Comparison of ENCODE assay signal across 1 cellular context in the genomic region with DNA sequence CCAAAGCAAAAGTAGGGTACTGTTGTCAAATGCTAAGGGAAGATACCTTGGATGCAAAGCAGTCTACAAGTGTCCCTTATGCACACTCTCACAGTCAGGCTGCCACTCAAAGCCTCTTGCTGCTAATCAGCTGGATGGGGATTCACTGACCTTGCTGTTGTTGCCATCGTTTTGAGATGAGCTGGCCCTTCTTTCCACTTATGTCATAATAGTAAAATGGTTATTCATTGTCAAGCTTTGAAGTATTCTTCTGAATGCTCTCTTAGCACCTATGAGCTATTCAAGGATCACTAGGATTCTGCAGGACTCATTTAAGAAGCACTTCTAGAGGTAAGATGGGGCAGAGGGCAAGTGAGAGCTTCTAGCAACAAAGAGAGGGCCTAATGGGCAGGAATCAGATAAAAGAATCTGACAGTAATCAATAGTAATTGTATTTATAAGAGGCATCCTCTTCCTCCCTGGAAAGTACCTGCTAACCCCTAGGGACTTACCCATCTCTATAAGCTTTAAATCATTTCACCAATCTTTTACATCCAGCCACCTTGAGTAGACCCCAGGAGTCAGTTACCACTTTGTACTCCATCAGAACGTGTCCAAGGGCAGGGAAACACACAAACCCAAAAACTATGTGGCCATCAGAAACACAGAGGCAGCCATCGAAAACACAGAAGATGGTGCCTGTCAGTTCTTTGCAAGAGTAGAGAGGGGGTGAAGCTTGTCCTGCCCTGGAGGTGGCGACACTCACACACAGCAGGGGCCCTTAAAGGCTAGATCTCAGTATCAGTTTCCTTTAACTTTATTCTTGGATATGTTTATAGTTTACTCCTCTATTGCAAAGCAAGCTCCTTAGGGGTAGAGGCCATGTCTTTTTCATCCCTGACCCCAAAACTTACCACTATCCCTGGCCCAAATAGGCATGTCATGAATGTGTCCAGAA.
TF ChIP-seq lines count a peak whose summit lies in the region.

No MANE protein-coding gene starts in this region.

TF ChIP-seq in K562, 482 proteins besides CTCF, POLR2A, EP300 and RAD21 (continued from another document and continues in another):
- TF ChIP-seq YY1 (IDR thresholded peaks at IDR 0.05; ENCODE audit: borderline replicate concordance in 1 of 3, control insufficient read depth in 1 of 3, extremely low read depth in 1 of 3, insufficient read depth in 3 of 3, insufficient read length in 1 of 3, insufficient replicate concordance in 2 of 3, low read depth in 1 of 3, low read length in 2 of 3): peak in 1 of 3 experiments; percentile 59
- TF ChIP-seq, protein P1, sequence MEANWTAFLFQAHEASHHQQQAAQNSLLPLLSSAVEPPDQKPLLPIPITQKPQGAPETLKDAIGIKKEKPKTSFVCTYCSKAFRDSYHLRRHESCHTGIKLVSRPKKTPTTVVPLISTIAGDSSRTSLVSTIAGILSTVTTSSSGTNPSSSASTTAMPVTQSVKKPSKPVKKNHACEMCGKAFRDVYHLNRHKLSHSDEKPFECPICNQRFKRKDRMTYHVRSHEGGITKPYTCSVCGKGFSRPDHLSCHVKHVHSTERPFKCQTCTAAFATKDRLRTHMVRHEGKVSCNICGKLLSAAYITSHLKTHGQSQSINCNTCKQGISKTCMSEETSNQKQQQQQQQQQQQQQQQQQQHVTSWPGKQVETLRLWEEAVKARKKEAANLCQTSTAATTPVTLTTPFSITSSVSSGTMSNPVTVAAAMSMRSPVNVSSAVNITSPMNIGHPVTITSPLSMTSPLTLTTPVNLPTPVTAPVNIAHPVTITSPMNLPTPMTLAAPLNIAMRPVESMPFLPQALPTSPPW (CRISPR knock-in tag; IDR thresholded peaks at IDR 0.05): peak; percentile 32; the same call in 1 of the 2 replicates
- TF ChIP-seq, protein P2, sequence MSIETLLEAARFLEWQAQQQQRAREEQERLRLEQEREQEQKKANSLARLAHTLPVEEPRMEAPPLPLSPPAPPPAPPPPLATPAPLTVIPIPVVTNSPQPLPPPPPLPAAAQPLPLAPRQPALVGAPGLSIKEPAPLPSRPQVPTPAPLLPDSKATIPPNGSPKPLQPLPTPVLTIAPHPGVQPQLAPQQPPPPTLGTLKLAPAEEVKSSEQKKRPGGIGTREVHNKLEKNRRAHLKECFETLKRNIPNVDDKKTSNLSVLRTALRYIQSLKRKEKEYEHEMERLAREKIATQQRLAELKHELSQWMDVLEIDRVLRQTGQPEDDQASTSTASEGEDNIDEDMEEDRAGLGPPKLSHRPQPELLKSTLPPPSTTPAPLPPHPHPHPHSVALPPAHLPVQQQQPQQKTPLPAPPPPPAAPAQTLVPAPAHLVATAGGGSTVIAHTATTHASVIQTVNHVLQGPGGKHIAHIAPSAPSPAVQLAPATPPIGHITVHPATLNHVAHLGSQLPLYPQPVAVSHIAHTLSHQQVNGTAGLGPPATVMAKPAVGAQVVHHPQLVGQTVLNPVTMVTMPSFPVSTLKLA (conservative IDR thresholded peaks at IDR 0.05): peak in 1 of 2 experiments; percentile 22; a peak in 1 of 4 replicates
- TF ChIP-seq PHB (CRISPR knock-in tag; IDR thresholded peaks at IDR 0.05): no peak
- 0 out of 2 replicates have a peak, but pooled peaks have one; percentile 36 for TF ChIP-seq SMAD4 (CRISPR knock-in tag; conservative IDR thresholded peaks at IDR 0.05)
- no peak for TF ChIP-seq HMG20A (CRISPR knock-in tag; conservative IDR thresholded peaks at IDR 0.05)
- TF ChIP-seq, protein P3, sequence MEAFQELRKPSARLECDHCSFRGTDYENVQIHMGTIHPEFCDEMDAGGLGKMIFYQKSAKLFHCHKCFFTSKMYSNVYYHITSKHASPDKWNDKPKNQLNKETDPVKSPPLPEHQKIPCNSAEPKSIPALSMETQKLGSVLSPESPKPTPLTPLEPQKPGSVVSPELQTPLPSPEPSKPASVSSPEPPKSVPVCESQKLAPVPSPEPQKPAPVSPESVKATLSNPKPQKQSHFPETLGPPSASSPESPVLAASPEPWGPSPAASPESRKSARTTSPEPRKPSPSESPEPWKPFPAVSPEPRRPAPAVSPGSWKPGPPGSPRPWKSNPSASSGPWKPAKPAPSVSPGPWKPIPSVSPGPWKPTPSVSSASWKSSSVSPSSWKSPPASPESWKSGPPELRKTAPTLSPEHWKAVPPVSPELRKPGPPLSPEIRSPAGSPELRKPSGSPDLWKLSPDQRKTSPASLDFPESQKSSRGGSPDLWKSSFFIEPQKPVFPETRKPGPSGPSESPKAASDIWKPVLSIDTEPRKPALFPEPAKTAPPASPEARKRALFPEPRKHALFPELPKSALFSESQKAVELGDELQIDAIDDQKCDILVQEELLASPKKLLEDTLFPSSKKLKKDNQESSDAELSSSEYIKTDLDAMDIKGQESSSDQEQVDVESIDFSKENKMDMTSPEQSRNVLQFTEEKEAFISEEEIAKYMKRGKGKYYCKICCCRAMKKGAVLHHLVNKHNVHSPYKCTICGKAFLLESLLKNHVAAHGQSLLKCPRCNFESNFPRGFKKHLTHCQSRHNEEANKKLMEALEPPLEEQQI (IDR thresholded peaks at IDR 0.05): 0 out of 2 replicates have a peak, but pooled peaks have one; percentile 76
- no peak for TF ChIP-seq SRSF9 (IDR thresholded peaks at IDR 0.05; ENCODE audit: borderline replicate concordance, low read depth, low read length)
- TF ChIP-seq CC2D1A (IDR thresholded peaks at IDR 0.05): peak; percentile 84
- no peak for TF ChIP-seq ZNF76 (CRISPR knock-in tag; IDR thresholded peaks at IDR 0.05; ENCODE audit: borderline replicate concordance)
- TF ChIP-seq, protein P4, sequence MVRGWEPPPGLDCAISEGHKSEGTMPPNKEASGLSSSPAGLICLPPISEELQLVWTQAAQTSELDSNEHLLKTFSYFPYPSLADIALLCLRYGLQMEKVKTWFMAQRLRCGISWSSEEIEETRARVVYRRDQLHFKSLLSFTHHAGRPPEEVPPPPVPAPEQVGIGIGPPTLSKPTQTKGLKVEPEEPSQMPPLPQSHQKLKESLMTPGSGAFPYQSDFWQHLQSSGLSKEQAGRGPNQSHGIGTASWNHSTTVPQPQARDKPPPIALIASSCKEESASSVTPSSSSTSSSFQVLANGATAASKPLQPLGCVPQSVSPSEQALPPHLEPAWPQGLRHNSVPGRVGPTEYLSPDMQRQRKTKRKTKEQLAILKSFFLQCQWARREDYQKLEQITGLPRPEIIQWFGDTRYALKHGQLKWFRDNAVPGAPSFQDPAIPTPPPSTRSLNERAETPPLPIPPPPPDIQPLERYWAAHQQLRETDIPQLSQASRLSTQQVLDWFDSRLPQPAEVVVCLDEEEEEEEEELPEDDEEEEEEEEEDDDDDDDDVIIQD (CRISPR knock-in tag; IDR thresholded peaks at IDR 0.05): no peak
- TF ChIP-seq, protein P5, sequence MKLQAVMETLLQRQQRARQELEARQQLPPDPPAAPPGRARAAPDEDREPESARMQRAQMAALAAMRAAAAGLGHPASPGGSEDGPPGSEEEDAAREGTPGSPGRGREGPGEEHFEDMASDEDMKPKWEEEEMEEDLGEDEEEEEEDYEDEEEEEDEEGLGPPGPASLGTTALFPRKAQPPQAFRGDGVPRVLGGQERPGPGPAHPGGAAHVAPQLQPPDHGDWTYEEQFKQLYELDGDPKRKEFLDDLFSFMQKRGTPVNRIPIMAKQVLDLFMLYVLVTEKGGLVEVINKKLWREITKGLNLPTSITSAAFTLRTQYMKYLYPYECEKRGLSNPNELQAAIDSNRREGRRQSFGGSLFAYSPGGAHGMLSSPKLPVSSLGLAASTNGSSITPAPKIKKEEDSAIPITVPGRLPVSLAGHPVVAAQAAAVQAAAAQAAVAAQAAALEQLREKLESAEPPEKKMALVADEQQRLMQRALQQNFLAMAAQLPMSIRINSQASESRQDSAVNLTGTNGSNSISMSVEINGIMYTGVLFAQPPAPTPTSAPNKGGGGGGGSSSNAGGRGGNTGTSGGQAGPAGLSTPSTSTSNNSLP (IDR thresholded peaks at IDR 0.05; ENCODE audit: borderline replicate concordance, low read depth, low read length): peak; percentile 77; the same call in 1 of the 2 replicates
- TF ChIP-seq BRD9 (IDR thresholded peaks at IDR 0.05; ENCODE audit: low read depth, partially characterized antibody): peak; percentile 65
- 0 out of 2 replicates have a peak, but pooled peaks have one; percentile 2 for TF ChIP-seq MAFK (IDR thresholded peaks at IDR 0.05; ENCODE audit: low read length)
- TF ChIP-seq EP400 (IDR thresholded peaks at IDR 0.05): peak; percentile 16
- TF ChIP-seq, protein P6, sequence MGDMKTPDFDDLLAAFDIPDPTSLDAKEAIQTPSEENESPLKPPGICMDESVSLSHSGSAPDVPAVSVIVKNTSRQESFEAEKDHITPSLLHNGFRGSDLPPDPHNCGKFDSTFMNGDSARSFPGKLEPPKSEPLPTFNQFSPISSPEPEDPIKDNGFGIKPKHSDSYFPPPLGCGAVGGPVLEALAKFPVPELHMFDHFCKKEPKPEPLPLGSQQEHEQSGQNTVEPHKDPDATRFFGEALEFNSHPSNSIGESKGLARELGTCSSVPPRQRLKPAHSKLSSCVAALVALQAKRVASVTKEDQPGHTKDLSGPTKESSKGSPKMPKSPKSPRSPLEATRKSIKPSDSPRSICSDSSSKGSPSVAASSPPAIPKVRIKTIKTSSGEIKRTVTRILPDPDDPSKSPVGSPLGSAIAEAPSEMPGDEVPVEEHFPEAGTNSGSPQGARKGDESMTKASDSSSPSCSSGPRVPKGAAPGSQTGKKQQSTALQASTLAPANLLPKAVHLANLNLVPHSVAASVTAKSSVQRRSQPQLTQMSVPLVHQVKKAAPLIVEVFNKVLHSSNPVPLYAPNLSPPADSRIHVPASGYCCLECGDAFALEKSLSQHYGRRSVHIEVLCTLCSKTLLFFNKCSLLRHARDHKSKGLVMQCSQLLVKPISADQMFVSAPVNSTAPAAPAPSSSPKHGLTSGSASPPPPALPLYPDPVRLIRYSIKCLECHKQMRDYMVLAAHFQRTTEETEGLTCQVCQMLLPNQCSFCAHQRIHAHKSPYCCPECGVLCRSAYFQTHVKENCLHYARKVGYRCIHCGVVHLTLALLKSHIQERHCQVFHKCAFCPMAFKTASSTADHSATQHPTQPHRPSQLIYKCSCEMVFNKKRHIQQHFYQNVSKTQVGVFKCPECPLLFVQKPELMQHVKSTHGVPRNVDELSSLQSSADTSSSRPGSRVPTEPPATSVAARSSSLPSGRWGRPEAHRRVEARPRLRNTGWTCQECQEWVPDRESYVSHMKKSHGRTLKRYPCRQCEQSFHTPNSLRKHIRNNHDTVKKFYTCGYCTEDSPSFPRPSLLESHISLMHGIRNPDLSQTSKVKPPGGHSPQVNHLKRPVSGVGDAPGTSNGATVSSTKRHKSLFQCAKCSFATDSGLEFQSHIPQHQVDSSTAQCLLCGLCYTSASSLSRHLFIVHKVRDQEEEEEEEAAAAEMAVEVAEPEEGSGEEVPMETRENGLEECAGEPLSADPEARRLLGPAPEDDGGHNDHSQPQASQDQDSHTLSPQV (IDR thresholded peaks at IDR 0.05): peak; percentile 49; the same call in 1 of the 2 replicates
- TF ChIP-seq CEBPG (CRISPR knock-in tag; IDR thresholded peaks at IDR 0.05): no peak
- no peak for TF ChIP-seq CEBPG (tag; conservative IDR thresholded peaks at IDR 0.05 in 1 of 2, IDR thresholded peaks at IDR 0.05 in 1 of 2)
- TF ChIP-seq RB1 (IDR thresholded peaks at IDR 0.05; ENCODE audit: low read depth): peak; percentile 52
- no peak for TF ChIP-seq ESRRB (CRISPR knock-in tag; IDR thresholded peaks at IDR 0.05; ENCODE audit: borderline replicate concordance)
- no peak for TF ChIP-seq PCBP2 (IDR thresholded peaks at IDR 0.05; ENCODE audit: low read depth, low read length, poor library complexity, severe bottlenecking)
- TF ChIP-seq, protein P7, sequence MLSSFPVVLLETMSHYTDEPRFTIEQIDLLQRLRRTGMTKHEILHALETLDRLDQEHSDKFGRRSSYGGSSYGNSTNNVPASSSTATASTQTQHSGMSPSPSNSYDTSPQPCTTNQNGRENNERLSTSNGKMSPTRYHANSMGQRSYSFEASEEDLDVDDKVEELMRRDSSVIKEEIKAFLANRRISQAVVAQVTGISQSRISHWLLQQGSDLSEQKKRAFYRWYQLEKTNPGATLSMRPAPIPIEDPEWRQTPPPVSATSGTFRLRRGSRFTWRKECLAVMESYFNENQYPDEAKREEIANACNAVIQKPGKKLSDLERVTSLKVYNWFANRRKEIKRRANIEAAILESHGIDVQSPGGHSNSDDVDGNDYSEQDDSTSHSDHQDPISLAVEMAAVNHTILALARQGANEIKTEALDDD (IDR thresholded peaks at IDR 0.05): peak; percentile 26; the same call in 1 of the 2 replicates
- no peak for TF ChIP-seq ZFP30 (CRISPR knock-in tag; IDR thresholded peaks at IDR 0.05; ENCODE audit: borderline replicate concordance)
- TF ChIP-seq NFATC3 (IDR thresholded peaks at IDR 0.05): no peak
- TF ChIP-seq, protein P8, sequence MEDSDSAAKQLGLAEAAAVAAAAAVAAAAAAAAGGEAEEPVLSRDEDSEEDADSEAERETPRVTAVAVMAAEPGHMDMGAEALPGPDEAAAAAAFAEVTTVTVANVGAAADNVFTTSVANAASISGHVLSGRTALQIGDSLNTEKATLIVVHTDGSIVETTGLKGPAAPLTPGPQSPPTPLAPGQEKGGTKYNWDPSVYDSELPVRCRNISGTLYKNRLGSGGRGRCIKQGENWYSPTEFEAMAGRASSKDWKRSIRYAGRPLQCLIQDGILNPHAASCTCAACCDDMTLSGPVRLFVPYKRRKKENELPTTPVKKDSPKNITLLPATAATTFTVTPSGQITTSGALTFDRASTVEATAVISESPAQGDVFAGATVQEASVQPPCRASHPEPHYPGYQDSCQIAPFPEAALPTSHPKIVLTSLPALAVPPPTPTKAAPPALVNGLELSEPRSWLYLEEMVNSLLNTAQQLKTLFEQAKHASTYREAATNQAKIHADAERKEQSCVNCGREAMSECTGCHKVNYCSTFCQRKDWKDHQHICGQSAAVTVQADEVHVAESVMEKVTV (CRISPR knock-in tag; IDR thresholded peaks at IDR 0.05): peak; percentile 93
- TF ChIP-seq ARID2 (IDR thresholded peaks at IDR 0.05): peak; percentile 65; the same call in 1 of the 2 replicates
- TF ChIP-seq, protein P9, sequence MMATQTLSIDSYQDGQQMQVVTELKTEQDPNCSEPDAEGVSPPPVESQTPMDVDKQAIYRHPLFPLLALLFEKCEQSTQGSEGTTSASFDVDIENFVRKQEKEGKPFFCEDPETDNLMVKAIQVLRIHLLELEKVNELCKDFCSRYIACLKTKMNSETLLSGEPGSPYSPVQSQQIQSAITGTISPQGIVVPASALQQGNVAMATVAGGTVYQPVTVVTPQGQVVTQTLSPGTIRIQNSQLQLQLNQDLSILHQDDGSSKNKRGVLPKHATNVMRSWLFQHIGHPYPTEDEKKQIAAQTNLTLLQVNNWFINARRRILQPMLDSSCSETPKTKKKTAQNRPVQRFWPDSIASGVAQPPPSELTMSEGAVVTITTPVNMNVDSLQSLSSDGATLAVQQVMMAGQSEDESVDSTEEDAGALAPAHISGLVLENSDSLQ (IDR thresholded peaks at IDR 0.05): peak; percentile 64
- peak in 1 of 2 experiments; percentile 38; a peak in 2 of 4 replicates for TF ChIP-seq MAZ (CRISPR knock-in tag; conservative IDR thresholded peaks at IDR 0.05 in 1 of 2, IDR thresholded peaks at IDR 0.05 in 1 of 2)
- no peak for TF ChIP-seq ZNF217 (CRISPR knock-in tag; IDR thresholded peaks at IDR 0.05)
- peak; percentile 44; the same call in 1 of the 2 replicates for TF ChIP-seq CTBP1 (IDR thresholded peaks at IDR 0.05; ENCODE audit: borderline replicate concordance)
- peak; percentile 90 for TF ChIP-seq SMC3 (conservative IDR thresholded peaks at IDR 0.05; ENCODE audit: insufficient read depth, low read depth, low read length)
- no peak for TF ChIP-seq FOXA3 (CRISPR knock-in tag; conservative IDR thresholded peaks at IDR 0.05 in 1 of 2, IDR thresholded peaks at IDR 0.05 in 1 of 2)
- TF ChIP-seq, protein P10, sequence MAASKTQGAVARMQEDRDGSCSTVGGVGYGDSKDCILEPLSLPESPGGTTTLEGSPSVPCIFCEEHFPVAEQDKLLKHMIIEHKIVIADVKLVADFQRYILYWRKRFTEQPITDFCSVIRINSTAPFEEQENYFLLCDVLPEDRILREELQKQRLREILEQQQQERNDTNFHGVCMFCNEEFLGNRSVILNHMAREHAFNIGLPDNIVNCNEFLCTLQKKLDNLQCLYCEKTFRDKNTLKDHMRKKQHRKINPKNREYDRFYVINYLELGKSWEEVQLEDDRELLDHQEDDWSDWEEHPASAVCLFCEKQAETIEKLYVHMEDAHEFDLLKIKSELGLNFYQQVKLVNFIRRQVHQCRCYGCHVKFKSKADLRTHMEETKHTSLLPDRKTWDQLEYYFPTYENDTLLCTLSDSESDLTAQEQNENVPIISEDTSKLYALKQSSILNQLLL (CRISPR knock-in tag; IDR thresholded peaks at IDR 0.05; ENCODE audit: borderline replicate concordance): no peak
